In genomic region chr6:39156763-39157162, GRCh38 we compare ENCODE assay signal across 27 cellular contexts.
"Had no signal": no experiment of that assay in that cellular context is flagged by ENCODE, and none has a peak within 500 bp of the region (broad histone marks: within the 10 kb centered on the region; RNA-seq: fewer than 3 reads in every experiment).

No MANE protein-coding gene starts in this region.

- H3K27ac Mint-ChIP-seq: activated CD4-positive, alpha-beta memory T cell treated with anti-CD3 and anti-CD28 coated beads, Interleukin-2, amount 10 ng/mL, durations not matched to agents 7 days and 5 days; activated CD4-positive, alpha-beta T cell treated with anti-CD3 and anti-CD28 coated beads, Interleukin-2, amount 10 ng/mL, durations not matched to agents 7 days and 5 days; activated naive CD4-positive, alpha-beta T cell treated with anti-CD3 and anti-CD28 coated beads, Interleukin-2, amount 10 ng/mL, durations not matched to agents 7 days and 5 days; activated naive CD8-positive, alpha-beta T cell treated with anti-CD3 and anti-CD28 coated beads, Interleukin-2, amount 10 ng/mL, durations not matched to agents 7 days and 5 days; activated T-helper 2 cell treated with anti-CD3 and anti-CD28 coated beads, Interferon-gamma antibody, Interleukin-2, Interleukin-4, amounts not matched to agents 10 μg/mL and 5 μg/mL and 100 μg/mL, durations not matched to agents 14 hours and 24 hours and 36 hours had no signal

- H3K36me3 Mint-ChIP-seq: activated naive CD4-positive, alpha-beta T cell treated with anti-CD3 and anti-CD28 coated beads, Interleukin-2, amount 10 ng/mL, durations not matched to agents 7 days and 5 days had no signal

- H3K27me3 Mint-ChIP-seq: activated CD4-positive, alpha-beta T cell treated with anti-CD3 and anti-CD28 coated beads, Interleukin-2, amount 10 ng/mL, durations not matched to agents 7 days and 5 days; activated naive CD4-positive, alpha-beta T cell treated with anti-CD3 and anti-CD28 coated beads, Interleukin-2, amount 10 ng/mL, durations not matched to agents 7 days and 5 days; activated naive CD8-positive, alpha-beta T cell treated with anti-CD3 and anti-CD28 coated beads, Interleukin-2, amount 10 ng/mL, durations not matched to agents 7 days and 5 days had no signal

- H3K4me3 Mint-ChIP-seq: activated CD4-positive, alpha-beta memory T cell treated with anti-CD3 and anti-CD28 coated beads, Interleukin-2, amount 10 ng/mL, durations not matched to agents 7 days and 5 days; activated CD4-positive, alpha-beta T cell treated with anti-CD3 and anti-CD28 coated beads, Interleukin-2, amount 10 ng/mL, durations not matched to agents 7 days and 5 days; activated naive CD4-positive, alpha-beta T cell treated with anti-CD3 and anti-CD28 coated beads, Interleukin-2, amount 10 ng/mL, durations not matched to agents 7 days and 5 days; activated naive CD8-positive, alpha-beta T cell treated with anti-CD3 and anti-CD28 coated beads, Interleukin-2, amount 10 ng/mL, durations not matched to agents 7 days and 5 days had no signal

- DNase-seq: activated CD4-positive, alpha-beta memory T cell treated with anti-CD3 and anti-CD28 coated beads, Interleukin-2, amount 10 ng/mL, durations not matched to agents 7 days and 5 days; activated CD4-positive, alpha-beta T cell treated with anti-CD3 and anti-CD28 coated beads, Interleukin-2, amount 10 ng/mL, durations not matched to agents 7 days and 5 days; activated CD4-positive, CD25-positive, alpha-beta regulatory T cell; activated gamma-delta T cell treated with Interleukin-2 at 50 U/mL for 16 hours; activated naive CD4-positive, alpha-beta T cell treated with anti-CD3 and anti-CD28 coated beads, Interleukin-2, amount 10 ng/mL, durations not matched to agents 7 days and 5 days; activated naive CD8-positive, alpha-beta T cell treated with anti-CD3 and anti-CD28 coated beads, Interleukin-2, amount 10 ng/mL, durations not matched to agents 7 days and 5 days; activated T-cell treated with anti-CD3 and anti-CD28 coated beads for 4 hours; activated T-cell treated with anti-CD3 and anti-CD28 coated beads, Interleukin-2, amount 50 U/mL, for 48 hours; aorta; caudate nucleus; colonic mucosa; MM.1S; NCI-H1105; NCI-H1436; NCI-H187 treated with DMSO at 0.1 percent for 48 hours; NCI-H2081 treated with DMSO at 0.1 percent for 48 hours; NCI-H2171 treated with DMSO at 0.1 percent for 48 hours; NCI-H446 treated with DMSO at 0.1 percent for 48 hours; NCI-H69; NK-92 treated with Interleukin-12 subunit alpha and Interleukin-12 subunit beta, amount 100 ng/mL, for 24 hours; OCI-M1; RPMI8226; SJCRH30; T-helper 1 cell had no signal

- ATAC-seq: Panc1, Right ventricle myocardium inferior had no signal
